Comparison of ENCODE assay signal across 8 cellular contexts in the genomic region with DNA sequence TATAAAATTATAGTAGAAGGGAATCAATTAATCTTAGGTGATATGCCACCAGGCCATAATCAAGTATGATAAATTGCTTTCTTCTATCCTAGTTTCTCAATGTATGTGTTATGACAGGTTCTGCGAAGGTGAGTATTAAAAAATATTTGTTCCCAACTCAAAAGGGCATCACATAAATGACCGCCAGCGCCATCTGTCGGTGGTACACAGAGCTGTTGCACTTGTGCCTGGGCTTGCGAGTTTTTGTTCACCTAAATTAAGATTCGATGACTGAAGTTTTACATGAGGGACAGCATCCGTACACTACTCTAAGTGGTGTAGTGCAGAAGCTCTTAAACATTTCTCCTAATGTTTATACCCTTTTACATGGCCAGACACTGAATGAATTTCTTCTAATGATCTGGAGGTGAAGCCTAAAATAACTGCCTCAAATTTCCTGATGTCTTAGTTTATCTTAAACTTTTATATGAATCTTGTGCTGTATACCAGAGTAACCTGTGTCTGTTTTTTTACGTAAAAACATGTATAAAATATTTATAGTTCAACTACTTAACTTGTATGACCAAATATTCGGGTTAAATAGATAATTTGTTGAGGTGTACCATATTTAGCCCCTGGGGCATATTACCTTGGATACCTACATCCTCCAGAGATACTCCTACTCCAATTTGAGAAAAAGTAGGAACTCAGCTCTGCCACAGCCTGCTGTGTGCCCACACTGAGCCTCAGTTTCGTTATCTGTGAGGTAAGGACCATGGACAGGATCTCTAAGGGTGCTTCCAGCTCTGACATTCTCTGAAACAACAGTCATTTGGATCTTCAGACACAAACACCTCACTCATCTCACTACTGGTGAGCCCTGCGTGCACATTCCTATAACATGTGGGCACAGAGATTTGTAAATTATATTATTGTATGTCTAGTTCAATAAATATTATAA.
DNase-seq lines count a peak whose midpoint lies in the region; ATAC-seq and TF ChIP-seq lines count a peak whose summit lies in the region.

No MANE protein-coding gene starts in this region.

- ATAC-seq in GM18861 (IDR thresholded peaks at IDR 0.05; ENCODE audit: unreplicated experiment), result no peak

- CTCF ChIA-PET in RWPE1 (lab: Yijun Ruan, JAX), result no interaction called here

- H3K4me3 ChIP-seq in esophagus muscularis mucosa, result no peak overlapping the region

- no peak overlapping the region for H3K27ac ChIP-seq in RWPE1
- H3K27ac ChIP-seq in esophagus muscularis mucosa (replicated peaks in 1 of 4), result no peak overlapping the region

- no peaks in the 10 kb centered on the region for H3K9me3 ChIP-seq in esophagus muscularis mucosa

- H3K36me3 Mint-ChIP-seq in neural crest cell (ENCODE audit: low read depth), result no peaks in the 10 kb centered on the region

- H3K4me1 Mint-ChIP-seq in neural crest cell, result peaks cover 63% of the 10 kb centered on the region

- H3K9me3 Mint-ChIP-seq in neural crest cell, result no peaks in the 10 kb centered on the region

- H3K27ac Mint-ChIP-seq in neural crest cell (ENCODE audit: unreplicated experiment), result no peak overlapping the region

- intact Hi-C loops in esophagus muscularis mucosa (cut with DNase I), result loop anchor here (10.0 kb wide), 1 partner anchor 238 kb away; no protein-coding TSS in a partner anchor

- no peaks in the 10 kb centered on the region for H3K27me3 Mint-ChIP-seq in neural crest cell (ENCODE audit: low read depth)

- no peak for TF ChIP-seq EP300 in esophagus muscularis mucosa (IDR thresholded peaks at IDR 0.05)

- no peaks in the 10 kb centered on the region for H3K36me3 ChIP-seq in esophagus muscularis mucosa

- H3K4me1 ChIP-seq in esophagus muscularis mucosa, result no peaks in the 10 kb centered on the region

- DNase-seq in NCI-H524 (lab: John Stamatoyannopoulos, UW) (peak; percentile 17 to 54), NCI-H524 treated with DMSO at 0.1 percent for 48 hours (lab: John Stamatoyannopoulos, UW) (no peak), HK-2 (ENCODE audit: unreplicated experiment) (peak; percentile 23), RWPE1 (ENCODE audit: low spot score) (peak; percentile 9), esophagus muscularis mucosa (ENCODE audit: extremely low spot score) (no peak), neural crest cell (ENCODE audit: low read depth, low spot score) (peak; percentile 62)
- DNase-seq in activated CD4-positive, CD25-positive, alpha-beta regulatory T cell (lab: John Stamatoyannopoulos, UW), result no peak

- TF ChIP-seq POLR2A in esophagus muscularis mucosa (IDR thresholded peaks at IDR 0.05; ENCODE audit: low read depth), result no peak

- POLR2A ChIA-PET in RWPE1 (lab: Yijun Ruan, JAX; ENCODE audit: low non-redundant PET), result no interaction called here

- H3K27me3 ChIP-seq in esophagus muscularis mucosa, result no peaks in the 10 kb centered on the region

- WGBS in esophagus muscularis mucosa, result 54% methylated on average over 11 of the region's 11 CpGs

- peak; percentile 69 for TF ChIP-seq CTCF in RWPE1 (conservative IDR thresholded peaks at IDR 0.05; ENCODE audit: low read depth)
- peak; percentile 61 to 84 (median 80) for TF ChIP-seq CTCF in esophagus muscularis mucosa (IDR thresholded peaks at IDR 0.05)
- peak; percentile 92 for TF ChIP-seq CTCF in neural crest cell (conservative IDR thresholded peaks at IDR 0.05)

- H3K4me3 Mint-ChIP-seq in neural crest cell, result no peak overlapping the region

Comparison
In these comparisons a context has a peak if more than half of its experiments do, and no peak if none do; other contexts are left out.
1. DNase-seq: peak in NCI-H524 (2 of 2), HK-2 (single experiment), RWPE1 (single experiment) and neural crest cell (single experiment); none in NCI-H524 treated with DMSO at 0.1 percent for 48 hours (single experiment), esophagus muscularis mucosa (single experiment) and activated CD4-positive, CD25-positive, alpha-beta regulatory T cell (0 of 4).
2. Peak in every context shown above with its lines, with median percentiles within 50 percentile points of each other: CTCF ChIP-seq.